Comparison of ENCODE assay signal across 11 cellular contexts in genomic region chr1:245074232-245074747, GRCh38.
DNase-seq lines count a peak whose midpoint lies in the region; ATAC-seq lines count a peak whose summit lies in the region.
"Had no signal": no experiment of that assay in that cellular context is flagged by ENCODE, and none has a peak within 500 bp of the region (broad histone marks: within the 10 kb centered on the region; RNA-seq: fewer than 3 reads in every experiment).

No MANE protein-coding gene starts in this region.

- H3K4me2 ChIP-seq in skeletal muscle satellite cell (ENCODE audit: low read length), result peak overlapping the region; percentile 10

- H3K27me3 ChIP-seq in skeletal muscle satellite cell (ENCODE audit: control insufficient read depth, insufficient read depth, low read length), result no peaks in the 10 kb centered on the region
- H3K27me3 ChIP-seq: tibial artery had no signal

- no peak overlapping the region for H3K4me3 ChIP-seq in skeletal muscle satellite cell (ENCODE audit: low read length)
- H3K4me3 ChIP-seq: tibial artery had no signal

- DNase-seq in NCI-H510A treated with DMSO at 0.1 percent for 48 hours (lab: John Stamatoyannopoulos, UW) (peak; percentile 15), NCI-H510A (lab: John Stamatoyannopoulos, UW) (no peak), NOMO-1 treated with dmso at 0.1 percent for 144 hours (lab: John Stamatoyannopoulos, UW; ENCODE audit: unreplicated experiment) (peak; percentile 29), fibroblast of peridontal ligament (ENCODE audit: extremely low read depth) (peak; percentile 35), COR-L47 (lab: John Stamatoyannopoulos, UW) (no peak)
- no peak for DNase-seq in activated CD4-positive, CD25-positive, alpha-beta regulatory T cell treated with anti-CD3 and anti-CD28 coated beads, Interleukin-2, amount 50 U/mL, for 72 hours
- DNase-seq: hippocampal formation; NK-92 treated with Interleukin-12 subunit alpha and Interleukin-12 subunit beta, amount 100 ng/mL, for 24 hours; tibial artery had no signal

- H3K9me3 ChIP-seq in skeletal muscle satellite cell (replicated peaks; ENCODE audit: low read length), result no peaks in the 10 kb centered on the region
- H3K9me3 ChIP-seq: tibial artery had no signal

- H3K9ac ChIP-seq in skeletal muscle satellite cell (ENCODE audit: low read depth, low read length), result no peak overlapping the region

- H3K36me3 ChIP-seq in skeletal muscle satellite cell (ENCODE audit: insufficient read depth, low read length), result no peaks in the 10 kb centered on the region
- H3K36me3 ChIP-seq: tibial artery had no signal

- H3K4me1 ChIP-seq in skeletal muscle satellite cell (ENCODE audit: control insufficient read depth, insufficient read depth, low read length), result peaks cover 6% of the 10 kb centered on the region

- ATAC-seq in GM21390 (IDR thresholded peaks at IDR 0.05; ENCODE audit: unreplicated experiment), result no peak

Comparison
In these comparisons a context has a peak if more than half of its experiments do, and no peak if none do; other contexts are left out.
1. DNase-seq: peak in NCI-H510A treated with DMSO at 0.1 percent for 48 hours (single experiment), NOMO-1 treated with dmso at 0.1 percent for 144 hours (single experiment) and fibroblast of peridontal ligament (single experiment); none in NCI-H510A (single experiment), activated CD4-positive, CD25-positive, alpha-beta regulatory T cell treated with anti-CD3 and anti-CD28 coated beads, Interleukin-2, amount 50 U/mL, for 72 hours (single experiment) and COR-L47 (single experiment).